Comparison of ENCODE assay signal across 8 cellular contexts in genomic region chr1:234605493-234605982, GRCh38. TPM values are rescaled to one million over a fixed set of nuclear protein-coding genes. Genes with fewer than 3 reads are reported as not detected.
DNase-seq lines count a peak whose midpoint lies in the region; ATAC-seq and TF ChIP-seq lines count a peak whose summit lies in the region.

No MANE protein-coding gene starts in this region.

- ATAC-seq in left colon, result no peak

- peaks cover 9% of the 10 kb centered on the region for H3K36me3 Mint-ChIP-seq in IgD-negative memory B cell

- peaks cover 33% of the 10 kb centered on the region for H3K4me1 ChIP-seq in muscle layer of colon (ENCODE audit: insufficient read depth, low read length)

- TF ChIP-seq CTCF in AG04449 (IDR thresholded peaks at IDR 0.05; ENCODE audit: insufficient read depth, low read length, missing control alignments), result no peak

- no peaks in the 10 kb centered on the region for H3K27me3 Mint-ChIP-seq in IgD-negative memory B cell

- peak overlapping the region; percentile 90 to 98 (median 94) for H3K4me3 Mint-ChIP-seq in IgD-negative memory B cell

- intact Hi-C loops in left colon (cut with DNase I, micrococcal nuclease), result no loop called here

- CTCF ChIA-PET in AG04449 (lab: Yijun Ruan, JAX), result interaction anchor here (1.9 to 2.8 kb wide), 5 partner anchors 14 to 478 kb away, joined by 5 to 39 read pairs (median 9); no protein-coding TSS in a partner anchor

- H3K27ac ChIP-seq in caudate nucleus (ENCODE audit: low read depth, low read length) (peak overlapping the region; percentile 99), muscle layer of colon (ENCODE audit: low read depth, low read length) (peak overlapping the region; percentile 90)

- H3K9me3 ChIP-seq in muscle layer of colon (ENCODE audit: low read length), result no peaks in the 10 kb centered on the region

- H3K9me3 Mint-ChIP-seq in IgD-negative memory B cell, result peaks cover 0 to 2% (median 1%) of the 10 kb centered on the region in 3 donors

- DNase-seq in AG04449 (ENCODE audit: low read depth, low spot score) (no peak), caudate nucleus (lab: John Stamatoyannopoulos, UW) (no peak), ecto neural progenitor cell (ENCODE audit: low spot score) (no peak), H4 (ENCODE audit: low spot score) (no peak), left colon (no peak)
- DNase-seq in stimulated activated naive CD4-positive, alpha-beta T cell treated with Interleukin-2 at 50 U/mL for 16 hours (lab: John Stamatoyannopoulos, UW), result no peak

- POLR2A ChIA-PET in AG04449 (lab: Yijun Ruan, JAX), result interaction anchor here (1.3 to 2.2 kb wide), 2 partner anchors 106 to 118 kb away, joined by 10 to 13 read pairs; no protein-coding TSS in a partner anchor

- peak overlapping the region; percentile 94 for H3K9ac ChIP-seq in muscle layer of colon (ENCODE audit: low read length)

- H3K36me3 ChIP-seq in muscle layer of colon (ENCODE audit: insufficient read depth, low read length), result peaks cover 35% of the 10 kb centered on the region

- no peaks in the 10 kb centered on the region for H3K27me3 ChIP-seq in muscle layer of colon (ENCODE audit: control insufficient read depth in 1 of 2, insufficient read depth in 2 of 2, low read length in 2 of 2)

- peaks cover 55 to 68% (median 60%) of the 10 kb centered on the region in 3 donors for H3K4me1 Mint-ChIP-seq in IgD-negative memory B cell

- H3K4me3 ChIP-seq in AG04449 (ENCODE audit: low read depth, low read length) (peak overlapping the region; percentile 76), muscle layer of colon (ENCODE audit: low read depth in 1 of 2, low read length in 2 of 2) (peak overlapping the region; percentile 56 to 86)

- peak overlapping the region; percentile 96 to 99 (median 98) for H3K27ac Mint-ChIP-seq in IgD-negative memory B cell

RNA-seq across cellular contexts. Expression of gene IRF2BP2, which starts 4.4 kb away (rescaled TPM):
- polyA plus RNA-seq in IgD-negative memory B cell, result 39.1 TPM
- 34.3 and 43.4 TPM in 2 replicates for total RNA-seq in H4 (2014; rRNA removed; shearing (Covaris generic))
- 100 to 1,000 TPM; 176 TPM for total RNA-seq in left colon
